Comparison of ENCODE assay signal across 20 cellular contexts in the genomic region with DNA sequence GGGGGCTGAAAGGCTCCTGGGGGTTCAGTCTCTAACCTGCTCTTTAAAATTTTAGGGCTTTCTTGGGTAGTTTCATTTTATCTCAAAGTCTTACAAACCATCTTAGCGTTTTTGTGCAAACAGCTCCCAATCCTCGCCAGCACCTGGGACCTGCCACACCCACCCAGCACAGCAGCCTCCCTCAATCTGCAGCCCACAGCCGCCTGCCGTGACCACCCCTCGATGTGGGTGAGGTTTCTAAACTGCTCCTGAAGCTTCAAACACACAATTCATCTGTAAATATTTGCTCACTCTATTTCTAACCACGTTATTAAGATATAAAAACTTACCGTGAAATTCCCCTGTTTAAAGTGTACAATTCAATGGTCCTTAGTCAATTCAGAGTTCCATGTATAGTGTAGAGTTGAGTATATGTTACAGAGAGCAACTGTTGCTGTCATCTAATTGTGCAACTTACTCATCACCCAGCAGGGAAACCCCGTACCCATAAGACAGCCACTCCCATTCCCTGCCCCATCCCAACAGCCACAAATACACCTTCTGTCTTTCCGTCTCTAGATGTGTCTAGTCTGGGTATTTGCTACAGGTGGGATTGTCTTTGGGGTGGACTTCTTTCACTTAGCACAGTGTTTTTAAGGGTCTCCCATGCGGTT.
"Had no signal": no experiment of that assay in that cellular context is flagged by ENCODE, and none has a peak within 500 bp of the region (broad histone marks: within the 10 kb centered on the region; RNA-seq: fewer than 3 reads in every experiment).

No MANE protein-coding gene starts in this region.

- DNase-seq: activated CD4-positive, alpha-beta T cell treated with anti-CD3 and anti-CD28 coated beads for 48 hours; activated CD4-positive, CD25-positive, alpha-beta regulatory T cell; activated CD8-positive, alpha-beta T cell treated with anti-CD3 and anti-CD28 coated beads for 36 hours; activated naive CD4-positive, alpha-beta T cell treated with anti-CD3 and anti-CD28 coated beads for 36 hours; activated T-cell treated with anti-CD3 and anti-CD28 coated beads, Interleukin-2, amount 50 U/mL, for 24 hours; aorta; cerebellar nuclear complex; effector CD4-positive, alpha-beta T cell; esophagus squamous epithelium; left colon; retina; stimulated activated CD4-positive, alpha-beta T cell treated with anti-CD3 and anti-CD28 coated beads, Interleukin-2, amount 100 ng/mL, for 24 hours; stimulated activated naive CD4-positive, alpha-beta T cell treated with Interleukin-2 at 50 U/mL for 16 hours; substantia nigra; T-cell; T-helper 9 cell; tibial artery had no signal

- H3K27ac Mint-ChIP-seq: activated CD8-positive, alpha-beta T cell treated with anti-CD3 and anti-CD28 coated beads for 36 hours; activated naive CD4-positive, alpha-beta T cell treated with anti-CD3 and anti-CD28 coated beads for 36 hours; activated T-cell treated with anti-CD3 and anti-CD28 coated beads, Interleukin-2, amount 50 U/mL, for 24 hours; natural killer cell treated with Interleukin-12 subunit alpha and Interleukin-12 subunit beta and Interleukin-15 and Interleukin-18, amount 100 ng/mL, for 72 hours; T-cell had no signal

- ATAC-seq: activated CD8-positive, alpha-beta T cell treated with anti-CD3 and anti-CD28 coated beads for 36 hours; left colon; lower lobe of right lung; natural killer cell treated with Interleukin-12 subunit alpha and Interleukin-12 subunit beta and Interleukin-15 and Interleukin-18, amount 100 ng/mL, for 72 hours; T-cell had no signal

- H3K4me1 ChIP-seq: breast epithelium, lower lobe of right lung had no signal

- H3K36me3 Mint-ChIP-seq: natural killer cell treated with Interleukin-12 subunit alpha and Interleukin-12 subunit beta and Interleukin-15 and Interleukin-18, amount 100 ng/mL, for 72 hours; T-cell had no signal

- H3K27ac ChIP-seq: esophagus squamous epithelium, lower lobe of right lung, tibial artery had no signal

- H3K36me3 ChIP-seq: breast epithelium, esophagus squamous epithelium, lower lobe of right lung, tibial artery had no signal

- H3K9me3 Mint-ChIP-seq: activated CD8-positive, alpha-beta T cell treated with anti-CD3 and anti-CD28 coated beads for 36 hours; activated naive CD4-positive, alpha-beta T cell treated with anti-CD3 and anti-CD28 coated beads for 36 hours; activated T-cell treated with anti-CD3 and anti-CD28 coated beads, Interleukin-2, amount 50 U/mL, for 24 hours; natural killer cell treated with Interleukin-12 subunit alpha and Interleukin-12 subunit beta and Interleukin-15 and Interleukin-18, amount 100 ng/mL, for 72 hours; T-cell had no signal

- H3K4me3 ChIP-seq: esophagus squamous epithelium, lower lobe of right lung, tibial artery had no signal

- H3K9me3 ChIP-seq: breast epithelium, esophagus squamous epithelium, lower lobe of right lung, tibial artery had no signal
